ENCODE assay signal across 18 cellular contexts in genomic region chr14:68386950-68387779, GRCh38.
DNase-seq lines count a peak whose midpoint lies in the region; ATAC-seq, FAIRE-seq and TF ChIP-seq lines count a peak whose summit lies in the region.
"Had no signal": no experiment of that assay in that cellular context is flagged by ENCODE, and none has a peak within 500 bp of the region (broad histone marks: within the 10 kb centered on the region; RNA-seq: fewer than 3 reads in every experiment).

No MANE protein-coding gene starts in this region.

- no peaks in the 10 kb centered on the region for H3K9me3 Mint-ChIP-seq in immature natural killer cell

- no peak for TF ChIP-seq CTCF in AG10803 (conservative IDR thresholded peaks at IDR 0.05; ENCODE audit: low read length)

- no peak overlapping the region for H3K4me3 Mint-ChIP-seq in immature natural killer cell

- no peaks in the 10 kb centered on the region for H3K36me3 ChIP-seq in SJCRH30
- H3K36me3 ChIP-seq: prostate gland had no signal

- peaks cover 0 to 3% (median 0%) of the 10 kb centered on the region in 3 donors for H3K27me3 Mint-ChIP-seq in immature natural killer cell (ENCODE audit: low read depth in 3 of 3)

- H3K27ac ChIP-seq in SJCRH30 = no peak overlapping the region
- H3K27ac ChIP-seq: epithelial cell of prostate, HL-60, prostate gland had no signal

- H3K27me3 ChIP-seq in SJCRH30 = no peaks in the 10 kb centered on the region

- peaks cover 0 to 6% (median 4%) of the 10 kb centered on the region in 3 donors for H3K36me3 Mint-ChIP-seq in immature natural killer cell

- peak; percentile 49 for DNase-seq in AG10803 (ENCODE audit: low read depth)
- DNase-seq in H54 (ENCODE audit: insufficient read length, low spot score) = no peak
- peak; percentile 80 for DNase-seq in astrocyte of the hippocampus (ENCODE audit: low read depth, low spot score)
- DNase-seq in kidney glomerular epithelial cell (lab: John Stamatoyannopoulos, UW) = peak; percentile 33
- no peak for DNase-seq in SJCRH30
- DNase-seq in activated gamma-delta T cell (lab: John Stamatoyannopoulos, UW) = no peak
- DNase-seq in immature natural killer cell = no peak
- DNase-seq: activated CD8-positive, alpha-beta memory T cell treated with anti-CD3 and anti-CD28 coated beads for 24 hours; activated gamma-delta T cell treated with Interleukin-2 at 50 U/mL for 16 hours; GDM1; GOT3; NCI-H524 treated with DMSO at 0.1 percent for 48 hours; Right ventricle myocardium superior; stimulated activated CD4-positive, alpha-beta T cell treated with anti-CD3 and anti-CD28 coated beads, Interleukin-2, amount 100 ng/mL, for 24 hours had no signal

- H3K4me3 ChIP-seq in AG10803 (ENCODE audit: low read length) = no peak overlapping the region
- H3K4me3 ChIP-seq in SJCRH30 = no peak overlapping the region
- H3K4me3 ChIP-seq: prostate gland had no signal

- peaks cover 9 to 14% of the 10 kb centered on the region in 2 donors for H3K4me1 Mint-ChIP-seq in immature natural killer cell

- peaks cover 6% of the 10 kb centered on the region; the same call in 1 of the 2 replicates for H3K4me1 ChIP-seq in SJCRH30
- H3K4me1 ChIP-seq: prostate gland had no signal

- no peaks in the 10 kb centered on the region for H3K9me3 ChIP-seq in SJCRH30 (replicated peaks)
- H3K9me3 ChIP-seq: prostate gland had no signal

- peak; percentile 38 for FAIRE-seq in H54 (lab: Jason Lieb, UNC)

- ATAC-seq in HG03439 (IDR thresholded peaks at IDR 0.05; ENCODE audit: unreplicated experiment) = no peak

- no peak overlapping the region for H3K27ac Mint-ChIP-seq in immature natural killer cell

- TF ChIP-seq POLR2A in H54 (IDR thresholded peaks at IDR 0.05; ENCODE audit: low read depth, low read length) = no peak

Comparison
In these comparisons a context has a peak if more than half of its experiments do, and no peak if none do; other contexts are left out.
1. DNase-seq: peak in AG10803 (single experiment), astrocyte of the hippocampus (single experiment) and kidney glomerular epithelial cell (single experiment); none in H54 (single experiment), SJCRH30 (0 of 2), activated gamma-delta T cell (single experiment) and immature natural killer cell (0 of 3).